ENCODE assay signal across 8 cellular contexts in the genomic region with DNA sequence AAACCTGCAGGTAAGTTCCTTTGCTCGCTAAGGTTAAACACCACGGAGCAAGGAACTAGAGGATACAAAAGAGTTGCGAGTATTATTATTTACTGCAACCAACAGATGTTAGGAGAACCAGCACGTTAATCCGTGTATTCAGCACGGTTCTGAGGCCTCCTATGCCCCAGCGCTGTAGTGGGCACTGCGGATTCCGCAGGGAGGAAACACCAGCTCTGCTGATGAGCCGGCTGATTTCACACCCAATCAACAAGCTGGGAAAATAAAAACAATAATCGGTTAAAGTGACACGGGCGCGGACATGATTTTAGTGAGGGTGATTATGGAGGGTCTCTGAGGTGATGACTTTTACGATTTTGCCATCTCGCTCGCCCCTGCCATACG. TPM values are rescaled to one million over a fixed set of nuclear protein-coding genes. Genes with fewer than 3 reads are reported as not detected.
DNase-seq lines count a peak whose midpoint lies in the region; ATAC-seq and TF ChIP-seq lines count a peak whose summit lies in the region.

No MANE protein-coding gene starts in this region.

- peaks cover 19% of the 10 kb centered on the region for H3K79me2 ChIP-seq in ACC112 (ENCODE audit: control insufficient read depth, insufficient read depth, low read length, unreplicated experiment)

- H3K4me3 ChIP-seq in ACC112 (ENCODE audit: low read depth, low read length) (peak overlapping the region; percentile 89), colonic mucosa (peak overlapping the region; percentile 69), mucosa of stomach (ENCODE audit: low read length) (peak overlapping the region; percentile 81)

- H3K4me1 ChIP-seq in ACC112 (ENCODE audit: control insufficient read depth, insufficient read depth, low read length, unreplicated experiment): peaks cover 21% of the 10 kb centered on the region
- no peaks in the 10 kb centered on the region for H3K4me1 ChIP-seq in colonic mucosa
- H3K4me1 ChIP-seq in mucosa of stomach (ENCODE audit: control insufficient read depth, insufficient read depth, low read length): peaks cover 36% of the 10 kb centered on the region

- H3K9ac ChIP-seq in colonic mucosa (ENCODE audit: low read depth in 2 of 2, low read length in 2 of 2) (peak overlapping the region in 1 of 2 donors; percentile 98), mucosa of stomach (ENCODE audit: low read length) (peak overlapping the region; percentile 82)

- H2AFZ ChIP-seq in ACC112 (ENCODE audit: low read length, unreplicated experiment): peak overlapping the region; percentile 47

- intact Hi-C loops in colonic mucosa (cut with DNase I): loop anchor here (10.0 kb wide), 1 partner anchor 209 kb away; no protein-coding TSS in a partner anchor

- DNase-seq in colonic mucosa (no peak), NCI-H146 treated with DMSO at 0.1 percent for 48 hours (lab: John Stamatoyannopoulos, UW; ENCODE audit: unreplicated experiment) (no peak)
- DNase-seq in activated CD4-positive, CD25-positive, alpha-beta regulatory T cell treated with anti-CD3 and anti-CD28 coated beads, Interleukin-2, amount 50 U/mL, for 72 hours: no peak
- no peak for DNase-seq in stimulated activated CD4-positive, alpha-beta T cell treated with anti-CD3 and anti-CD28 coated beads, Interleukin-4, amount 100 ng/mL, for 4 hours

- peak overlapping the region; percentile 17; the same call in 1 of the 2 replicates for H3K27ac ChIP-seq in ACC112 (ENCODE audit: low read depth, low read length)
- peak overlapping the region; percentile 85 for H3K27ac ChIP-seq in colonic mucosa

- no peaks in the 10 kb centered on the region for H3K9me3 ChIP-seq in colonic mucosa
- no peaks in the 10 kb centered on the region for H3K9me3 ChIP-seq in mucosa of stomach (ENCODE audit: control insufficient read depth, low read length)

- H3K27me3 ChIP-seq in ACC112 (ENCODE audit: insufficient read depth, low read length): no peaks in the 10 kb centered on the region
- no peaks in the 10 kb centered on the region for H3K27me3 ChIP-seq in colonic mucosa
- H3K27me3 ChIP-seq in mucosa of stomach (ENCODE audit: control insufficient read depth, insufficient read depth, low read length): no peaks in the 10 kb centered on the region

- peak; percentile 23 for ATAC-seq in HG03066 (IDR thresholded peaks at IDR 0.05; ENCODE audit: low read depth, unreplicated experiment)
- no peak for ATAC-seq in HG03439 (IDR thresholded peaks at IDR 0.05; ENCODE audit: unreplicated experiment)

- no peaks in the 10 kb centered on the region for H3K36me3 ChIP-seq in ACC112 (ENCODE audit: insufficient read depth, low read length)
- H3K36me3 ChIP-seq in colonic mucosa: no peaks in the 10 kb centered on the region
- no peaks in the 10 kb centered on the region for H3K36me3 ChIP-seq in mucosa of stomach (ENCODE audit: control insufficient read depth, insufficient read depth, low read length)

- TF ChIP-seq CTCF in colonic mucosa (IDR thresholded peaks at IDR 0.05): no peak

RNA-seq across cellular contexts. Expression of a gene that starts 0.7 kb away (rescaled TPM):
- 100 to 1,000 TPM in 1 of 2 donors, 10 to 100 TPM in 1; 96.2 to 105 TPM for total RNA-seq in colonic mucosa

RNA-seq across cellular contexts. Expression of a gene that starts 37.0 kb away (rescaled TPM):
- not detected for total RNA-seq in colonic mucosa
